ENCODE assay signal across 33 cellular contexts in genomic region chr7:101235522-101235921, GRCh38. TPM values are rescaled to one million over a fixed set of nuclear protein-coding genes. Genes with fewer than 3 reads are reported as not detected.
"Had no signal": no experiment of that assay in that cellular context is flagged by ENCODE, and none has a peak within 500 bp of the region (broad histone marks: within the 10 kb centered on the region; RNA-seq: fewer than 3 reads in every experiment).

No MANE protein-coding gene starts in this region.

- FAIRE-seq: keratinocyte had no signal

- H3K27ac Mint-ChIP-seq: activated CD4-positive, alpha-beta memory T cell treated with anti-CD3 and anti-CD28 coated beads for 36 hours; activated CD4-positive, alpha-beta T cell treated with anti-CD3 and anti-CD28 coated beads, Interleukin-2, amount 10 ng/mL, durations not matched to agents 24 days and 14 days; activated naive CD4-positive, alpha-beta T cell treated with anti-CD3 and anti-CD28 coated beads, Interleukin-2, amount 10 ng/mL, durations not matched to agents 7 days and 5 days; activated naive CD8-positive, alpha-beta T cell treated with anti-CD3 and anti-CD28 coated beads, Interleukin-2, amount 10 ng/mL, durations not matched to agents 7 days and 5 days; activated T-cell treated with anti-CD3 and anti-CD28 coated beads, Interleukin-2, amount 50 U/mL, for 24 hours; brain; effector memory CD8-positive, alpha-beta T cell; natural killer cell treated with Interleukin-12 subunit alpha and Interleukin-12 subunit beta and Interleukin-15 and Interleukin-18, amount 100 ng/mL, for 72 hours; stimulated activated naive B cell treated with anti-CD40 and anti-IgM and Interleukin-4, amounts not matched to agents 10 μg/mL and 1 μg/mL and 100 μg/mL, for 72 hours had no signal

- H3K27me3 Mint-ChIP-seq: activated CD4-positive, alpha-beta memory T cell treated with anti-CD3 and anti-CD28 coated beads for 36 hours; activated CD4-positive, alpha-beta T cell treated with anti-CD3 and anti-CD28 coated beads, Interleukin-2, amount 10 ng/mL, durations not matched to agents 24 days and 14 days; activated naive CD4-positive, alpha-beta T cell treated with anti-CD3 and anti-CD28 coated beads, Interleukin-2, amount 10 ng/mL, durations not matched to agents 7 days and 5 days; activated naive CD8-positive, alpha-beta T cell treated with anti-CD3 and anti-CD28 coated beads, Interleukin-2, amount 10 ng/mL, durations not matched to agents 7 days and 5 days; activated T-cell treated with anti-CD3 and anti-CD28 coated beads, Interleukin-2, amount 50 U/mL, for 24 hours; brain; effector memory CD8-positive, alpha-beta T cell; natural killer cell treated with Interleukin-12 subunit alpha and Interleukin-12 subunit beta and Interleukin-15 and Interleukin-18, amount 100 ng/mL, for 72 hours; stimulated activated naive B cell treated with anti-CD40 and anti-IgM and Interleukin-4, amounts not matched to agents 10 μg/mL and 1 μg/mL and 100 μg/mL, for 72 hours had no signal

- H3K36me3 Mint-ChIP-seq: natural killer cell treated with Interleukin-12 subunit alpha and Interleukin-12 subunit beta and Interleukin-15 and Interleukin-18, amount 100 ng/mL, for 72 hours had no signal

- H3K27ac ChIP-seq: ascending aorta, cardiac muscle cell, coronary artery, gastrocnemius medialis, sigmoid colon, thyroid gland, upper lobe of right lung had no signal

- H3K4me3 ChIP-seq: ascending aorta, cardiac muscle cell, coronary artery, dorsolateral prefrontal cortex, gastrocnemius medialis, sigmoid colon, smooth muscle cell, thyroid gland, upper lobe of right lung had no signal

- H3K9me3 ChIP-seq: ascending aorta, gastrocnemius medialis, sigmoid colon, stomach, thyroid gland, upper lobe of right lung had no signal

- H3K4me1 Mint-ChIP-seq: brain had no signal

- H3K27me3 ChIP-seq: ascending aorta, cardiac muscle cell, dorsolateral prefrontal cortex, gastrocnemius medialis, stomach, thyroid gland, upper lobe of right lung had no signal

- ATAC-seq: effector memory CD8-positive, alpha-beta T cell; gastrocnemius medialis; left cardiac atrium; natural killer cell treated with Interleukin-12 subunit alpha and Interleukin-12 subunit beta and Interleukin-15 and Interleukin-18, amount 100 ng/mL, for 72 hours; stimulated activated naive B cell treated with anti-CD40 and anti-IgM and Interleukin-4, amounts not matched to agents 10 μg/mL and 1 μg/mL and 100 μg/mL, for 72 hours; upper lobe of right lung had no signal

- DNase-seq: activated CD4-positive, alpha-beta memory T cell treated with anti-CD3 and anti-CD28 coated beads for 36 hours; activated CD4-positive, alpha-beta T cell treated with anti-CD3 and anti-CD28 coated beads, Interleukin-2, amount 10 ng/mL, durations not matched to agents 24 days and 14 days; activated CD4-positive, CD25-positive, alpha-beta regulatory T cell treated with anti-CD3 and anti-CD28 coated beads, Interleukin-2, amount 50 U/mL, for 72 hours; activated CD8-positive, alpha-beta memory T cell treated with anti-CD3 and anti-CD28 coated beads, Interleukin-2, amount 50 U/mL, for 48 hours; activated gamma-delta T cell; activated naive CD4-positive, alpha-beta T cell treated with anti-CD3 and anti-CD28 coated beads, Interleukin-2, amount 10 ng/mL, durations not matched to agents 7 days and 5 days; activated naive CD8-positive, alpha-beta T cell treated with anti-CD3 and anti-CD28 coated beads, Interleukin-2, amount 10 ng/mL, durations not matched to agents 7 days and 5 days; activated T-cell treated with anti-CD3 and anti-CD28 coated beads, Interleukin-2, amount 50 U/mL, for 24 hours; cerebellar nuclear complex; dorsolateral prefrontal cortex; effector memory CD8-positive, alpha-beta T cell; gastrocnemius medialis; left cardiac atrium; mammary epithelial cell; sigmoid colon; stimulated activated CD4-positive, alpha-beta T cell treated with anti-CD3 and anti-CD28 coated beads, Interleukin-15, amount 100 ng/mL, for 24 hours; stimulated activated CD4-positive, alpha-beta T cell treated with anti-CD3 and anti-CD28 coated beads, Interleukin-2, amount 100 ng/mL, for 24 hours; stimulated activated naive B cell treated with anti-CD40 and anti-IgM and Interleukin-4, amounts not matched to agents 10 μg/mL and 1 μg/mL and 100 μg/mL, for 72 hours; stomach; T-helper 2 cell; thyroid gland; upper lobe of right lung had no signal

- H3K4me2 ChIP-seq: smooth muscle cell had no signal

- H3K9me3 Mint-ChIP-seq: activated CD4-positive, alpha-beta memory T cell treated with anti-CD3 and anti-CD28 coated beads for 36 hours; activated CD4-positive, alpha-beta T cell treated with anti-CD3 and anti-CD28 coated beads, Interleukin-2, amount 10 ng/mL, durations not matched to agents 24 days and 14 days; activated naive CD4-positive, alpha-beta T cell treated with anti-CD3 and anti-CD28 coated beads, Interleukin-2, amount 10 ng/mL, durations not matched to agents 7 days and 5 days; activated naive CD8-positive, alpha-beta T cell treated with anti-CD3 and anti-CD28 coated beads, Interleukin-2, amount 10 ng/mL, durations not matched to agents 7 days and 5 days; activated T-cell treated with anti-CD3 and anti-CD28 coated beads, Interleukin-2, amount 50 U/mL, for 24 hours; effector memory CD8-positive, alpha-beta T cell; natural killer cell treated with Interleukin-12 subunit alpha and Interleukin-12 subunit beta and Interleukin-15 and Interleukin-18, amount 100 ng/mL, for 72 hours; stimulated activated naive B cell treated with anti-CD40 and anti-IgM and Interleukin-4, amounts not matched to agents 10 μg/mL and 1 μg/mL and 100 μg/mL, for 72 hours had no signal

- H3K4me3 Mint-ChIP-seq: activated CD4-positive, alpha-beta memory T cell treated with anti-CD3 and anti-CD28 coated beads for 36 hours; activated CD4-positive, alpha-beta T cell treated with anti-CD3 and anti-CD28 coated beads, Interleukin-2, amount 10 ng/mL, durations not matched to agents 24 days and 14 days; activated naive CD4-positive, alpha-beta T cell treated with anti-CD3 and anti-CD28 coated beads, Interleukin-2, amount 10 ng/mL, durations not matched to agents 7 days and 5 days; activated naive CD8-positive, alpha-beta T cell treated with anti-CD3 and anti-CD28 coated beads, Interleukin-2, amount 10 ng/mL, durations not matched to agents 7 days and 5 days; activated T-cell treated with anti-CD3 and anti-CD28 coated beads, Interleukin-2, amount 50 U/mL, for 24 hours; brain; effector memory CD8-positive, alpha-beta T cell; natural killer cell treated with Interleukin-12 subunit alpha and Interleukin-12 subunit beta and Interleukin-15 and Interleukin-18, amount 100 ng/mL, for 72 hours; stimulated activated naive B cell treated with anti-CD40 and anti-IgM and Interleukin-4, amounts not matched to agents 10 μg/mL and 1 μg/mL and 100 μg/mL, for 72 hours had no signal

RNA-seq across cellular contexts. Expression of gene MOGAT3, which starts 34.7 kb away (rescaled TPM):
- total RNA-seq: activated CD4-positive, alpha-beta memory T cell treated with anti-CD3 and anti-CD28 coated beads for 36 hours; activated CD4-positive, alpha-beta T cell treated with anti-CD3 and anti-CD28 coated beads, Interleukin-2, amount 10 ng/mL, durations not matched to agents 24 days and 14 days; activated naive CD8-positive, alpha-beta T cell treated with anti-CD3 and anti-CD28 coated beads, Interleukin-2, amount 10 ng/mL, durations not matched to agents 7 days and 5 days; ascending aorta; cardiac muscle cell; gastrocnemius medialis; left cardiac atrium; mammary epithelial cell; myocyte; natural killer cell treated with Interleukin-12 subunit alpha and Interleukin-12 subunit beta and Interleukin-15 and Interleukin-18, amount 100 ng/mL, for 72 hours; omental fat pad; posterior vena cava; renal cortical epithelial cell; sigmoid colon; smooth muscle cell; thyroid gland; upper lobe of right lung had no signal
- polyA plus RNA-seq: cardiac muscle cell, keratinocyte, mammary epithelial cell, smooth muscle cell, stomach had no signal
